In the genomic region with DNA sequence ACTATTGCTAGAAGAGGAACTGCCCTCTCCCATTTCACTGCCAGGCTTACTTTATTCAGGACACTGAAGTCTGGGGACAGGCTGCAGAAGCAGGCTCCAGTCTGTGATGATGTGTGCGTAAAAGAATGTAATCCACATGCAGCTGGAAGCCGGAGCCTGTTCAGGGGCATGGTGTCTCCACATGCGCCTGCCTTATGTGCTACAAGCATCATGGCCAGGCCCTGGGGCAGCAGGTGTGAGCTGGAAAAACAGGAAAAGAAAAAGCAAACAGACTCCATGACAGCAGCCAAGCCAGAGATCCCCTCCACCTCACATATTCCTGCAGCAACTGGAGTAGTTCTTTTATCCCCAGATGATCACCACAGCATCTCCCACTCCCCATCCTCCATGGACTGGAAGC, we compare ENCODE assay signal across 11 cellular contexts. TPM values are rescaled to one million over a fixed set of nuclear protein-coding genes. Genes with fewer than 3 reads are reported as not detected.
DNase-seq lines count a peak whose midpoint lies in the region; ATAC-seq and TF ChIP-seq lines count a peak whose summit lies in the region.
"Had no signal": no experiment of that assay in that cellular context is flagged by ENCODE, and none has a peak within 500 bp of the region (broad histone marks: within the 10 kb centered on the region; RNA-seq: fewer than 3 reads in every experiment).

No MANE protein-coding gene starts in this region.

- H3K27me3 ChIP-seq in AG04450 (ENCODE audit: control insufficient read depth, insufficient read depth, low read length) (no peaks in the 10 kb centered on the region), breast epithelium (no peaks in the 10 kb centered on the region), GM23338 (ENCODE audit: insufficient read depth) (no peaks in the 10 kb centered on the region)

- H3K27ac Mint-ChIP-seq in GM23338: no peak overlapping the region
- H3K27ac Mint-ChIP-seq: CD4-positive, CD25-positive, alpha-beta regulatory T cell; dendritic cell treated with granulocyte-macrophage colony-stimulating factor and Interleukin-4, amounts not matched to agents 40 ng/mL and 50 ng/mL, for 4 days had no signal

- H2AFZ ChIP-seq in GM23338: no peak overlapping the region

- H3K4me3 Mint-ChIP-seq in GM23338: no peak overlapping the region
- H3K4me3 Mint-ChIP-seq: dendritic cell treated with granulocyte-macrophage colony-stimulating factor and Interleukin-4, amounts not matched to agents 40 ng/mL and 50 ng/mL, for 4 days had no signal

- peaks cover 5% of the 10 kb centered on the region; the same call in 2 of the 3 replicates for H3K4me1 Mint-ChIP-seq in GM23338
- H3K4me1 Mint-ChIP-seq: CD4-positive, CD25-positive, alpha-beta regulatory T cell had no signal

- ATAC-seq in left colon (peak; percentile 49), GM23338 (no peak; the same call in 2 of the 3 replicates)

- H3K36me3 ChIP-seq in breast epithelium (no peaks in the 10 kb centered on the region), GM23338 (ENCODE audit: insufficient read depth) (no peaks in the 10 kb centered on the region)

- POLR2A ChIA-PET in AG04450 (lab: Yijun Ruan, JAX): interaction anchor here (0.5 to 1.5 kb wide), 2 partner anchors 10 to 57 kb away, joined by 3 to 5 read pairs; no protein-coding TSS in a partner anchor

- intact Hi-C loops in breast epithelium (cut with DNase I; ENCODE audit: low total_unique reads): no loop called here
- intact Hi-C loops in left colon (cut with DNase I, micrococcal nuclease): no loop called here

- no peaks in the 10 kb centered on the region for H3K9me3 Mint-ChIP-seq in GM23338
- H3K9me3 Mint-ChIP-seq: CD4-positive, CD25-positive, alpha-beta regulatory T cell; dendritic cell treated with granulocyte-macrophage colony-stimulating factor and Interleukin-4, amounts not matched to agents 40 ng/mL and 50 ng/mL, for 4 days had no signal

- H3K9me3 ChIP-seq in AG04450 (ENCODE audit: control insufficient read depth, insufficient read depth, low read length) (no peaks in the 10 kb centered on the region), breast epithelium (no peaks in the 10 kb centered on the region)

- H3K4me1 ChIP-seq in breast epithelium (peaks cover 0 to 8% of the 10 kb centered on the region in 2 donors), GM23338 (ENCODE audit: insufficient read depth) (no peaks in the 10 kb centered on the region)

- H4K20me1 ChIP-seq in GM23338 (replicated peaks; ENCODE audit: insufficient read depth): no peaks in the 10 kb centered on the region

- DNase-seq in AG04450 (ENCODE audit: low read depth, low spot score) (peak; percentile 84), LHCN-M2 (ENCODE audit: low read depth) (peak; percentile 82), breast epithelium (ENCODE audit: low spot score in 2 of 2) (peak; percentile 77 to 83), left colon (no peak), GM23338 (ENCODE audit: low spot score) (no peak), germinal center (ENCODE audit: low spot score) (no peak), SW480 (ENCODE audit: low spot score) (no peak), G401 (ENCODE audit: low spot score) (no peak)
- DNase-seq: activated CD4-positive, alpha-beta T cell treated with anti-CD3 and anti-CD28 coated beads for 1 hour; CD4-positive, CD25-positive, alpha-beta regulatory T cell had no signal

- TF ChIP-seq CTCF in AG04450 (IDR thresholded peaks at IDR 0.05; ENCODE audit: low read depth, low read length) (no peak), breast epithelium (IDR thresholded peaks at IDR 0.05) (no peak), GM23338 (conservative IDR thresholded peaks at IDR 0.05; ENCODE audit: low read depth in 2 of 2) (no peak)

- TF ChIP-seq POLR2A in breast epithelium (IDR thresholded peaks at IDR 0.05): no peak

- H3F3A ChIP-seq in GM23338 (replicated peaks; ENCODE audit: low read depth): no peaks in the 10 kb centered on the region

- H3K27me3 Mint-ChIP-seq in GM23338 (ENCODE audit: insufficient read depth, low read depth, poor library complexity): no peaks in the 10 kb centered on the region
- H3K27me3 Mint-ChIP-seq: CD4-positive, CD25-positive, alpha-beta regulatory T cell; dendritic cell treated with granulocyte-macrophage colony-stimulating factor and Interleukin-4, amounts not matched to agents 40 ng/mL and 50 ng/mL, for 4 days had no signal

- H3K9me2 ChIP-seq in GM23338 (ENCODE audit: insufficient read depth): no peaks in the 10 kb centered on the region

- no peaks in the 10 kb centered on the region for H3K79me2 ChIP-seq in GM23338 (replicated peaks; ENCODE audit: insufficient read depth)

- no peak overlapping the region for H3K4me3 ChIP-seq in AG04450 (ENCODE audit: low read depth, low read length)
- H3K4me3 ChIP-seq in breast epithelium: no peak overlapping the region
- no peak overlapping the region for H3K4me3 ChIP-seq in GM23338

- H3K27ac ChIP-seq in AG04450 (ENCODE audit: low read depth, low read length): no peak overlapping the region
- peak overlapping the region in 1 of 2 donors; percentile 48 for H3K27ac ChIP-seq in breast epithelium
- H3K27ac ChIP-seq in GM23338 (ENCODE audit: low read depth): no peak overlapping the region

- in situ Hi-C loops in G401 (cut with HindIII; ENCODE audit: low sequenced_read_pairs): no loop called here

- CTCF ChIA-PET in AG04450 (lab: Charles Lee): interaction anchor here (0.6 to 2.0 kb wide), 3 partner anchors 10 to 316 kb away, joined by 3 to 9 read pairs (median 3); a partner anchor contains a TSS

- no peak overlapping the region for H3K4me2 ChIP-seq in GM23338

- no peaks in the 10 kb centered on the region for H3K36me3 Mint-ChIP-seq in GM23338 (ENCODE audit: low read depth)

RNA-seq across cellular contexts. Expression of a gene that starts 33.4 kb away (rescaled TPM):
- 38.6 and 44.4 TPM in 2 replicates for polyA plus RNA-seq in AG04450 (2011; rRNA removed)
- 46.5 and 67.4 TPM in 2 replicates for polyA minus RNA-seq in AG04450 (2011; rRNA and poly(A)+ RNA removed)
- 111 TPM in 2 replicates for total RNA-seq in LHCN-M2 (2014; rRNA removed)
- 44.3 TPM for polyA plus RNA-seq in LHCN-M2 (2012)
- 100 to 1,000 TPM; 139 to 183 (median 175) TPM for total RNA-seq in breast epithelium
- 10 to 100 TPM; 81.5 to 85.4 TPM for total RNA-seq in left colon
- 111 and 122 TPM in 2 replicates for total RNA-seq in GM23338 (2014; rRNA removed; shearing (Covaris generic))
- polyA plus RNA-seq in GM23338 (2016; fragmentation: Nextera tagmentation; extraction: Ambion mirVana): 24.2 and 25.6 TPM in 2 replicates
- 119 and 166 TPM in 2 replicates for total RNA-seq in G401 (2014; rRNA removed; shearing (Covaris generic))

RNA-seq across cellular contexts. Expression of a gene that starts 42.9 kb away (rescaled TPM):
- polyA plus RNA-seq in AG04450 (2011; rRNA removed): 15.3 and 19.7 TPM in 2 replicates
- 11.9 and 13.0 TPM in 2 replicates for polyA minus RNA-seq in AG04450 (2011; rRNA and poly(A)+ RNA removed)
- 19.6 and 21.0 TPM in 2 replicates for total RNA-seq in LHCN-M2 (2014; rRNA removed)
- 16.9 TPM for polyA plus RNA-seq in LHCN-M2 (2012)
- 10 to 100 TPM in 2 of 3 donors, 1 to 10 TPM in 1; 9.9 to 47.3 (median 33.1) TPM for total RNA-seq in breast epithelium
- 1 to 10 TPM; 2.2 to 7.1 TPM for total RNA-seq in left colon
- total RNA-seq in GM23338 (2014; rRNA removed; shearing (Covaris generic)): 66.5 and 72.1 TPM in 2 replicates
- 38.8 and 39.6 TPM in 2 replicates for polyA plus RNA-seq in GM23338 (2016; fragmentation: Nextera tagmentation; extraction: Ambion mirVana)
- 83.4 and 88.1 TPM in 2 replicates for total RNA-seq in G401 (2014; rRNA removed; shearing (Covaris generic))
- total RNA-seq: CD4-positive, CD25-positive, alpha-beta regulatory T cell had no signal

Comparison
In these comparisons a context has a peak if more than half of its experiments do, and no peak if none do; other contexts are left out.
1. DNase-seq: peak in AG04450 (single experiment), LHCN-M2 (single experiment) and breast epithelium (2 of 2); none in left colon (0 of 2), GM23338 (single experiment), germinal center (single experiment), SW480 (single experiment) and G401 (single experiment).